27 cellular contexts compared by ENCODE assay signal in the genomic region with DNA sequence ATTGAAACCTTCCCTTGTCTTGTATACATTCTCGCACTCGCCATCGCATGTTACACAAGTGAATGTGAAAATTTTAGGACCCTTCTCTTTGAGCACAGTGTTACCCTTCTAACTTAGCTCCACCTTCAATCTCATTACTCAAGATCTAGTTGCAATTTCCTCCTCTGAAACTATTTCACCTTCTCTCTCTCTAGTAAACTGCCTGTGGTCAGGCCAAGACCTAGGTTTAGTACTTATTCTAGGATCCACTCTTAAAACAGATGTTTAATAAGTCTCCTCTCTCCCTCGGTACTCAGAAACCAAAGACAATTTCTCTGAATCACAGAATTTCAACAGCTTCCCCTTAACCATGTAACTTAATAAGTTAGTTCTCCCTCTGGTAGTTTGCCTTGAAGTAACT.
A peak's percentile ranks its signal among the peaks of the same experiment; 100 is the strongest.
DNase-seq lines count a peak whose midpoint lies in the region; ATAC-seq and TF ChIP-seq lines count a peak whose summit lies in the region.
"Had no signal": no experiment of that assay in that cellular context is flagged by ENCODE, and none has a peak within 500 bp of the region (broad histone marks: within the 10 kb centered on the region; RNA-seq: fewer than 3 reads in every experiment).

No MANE protein-coding gene starts in this region.

- CTCF ChIA-PET in activated CD4-positive, alpha-beta T cell treated with anti-CD3 and anti-CD28 coated beads for 36 hours (lab: Charles Lee): interaction anchor here (1.2 to 1.4 kb wide), 2 partner anchors 8 to 34 kb away, joined by 3 to 4 read pairs; no protein-coding TSS in a partner anchor
- CTCF ChIA-PET in activated CD8-positive, alpha-beta T cell treated with anti-CD3 and anti-CD28 coated beads, Interleukin-2, amount 10 ng/mL, durations not matched to agents 7 days and 5 days (lab: Charles Lee): interaction anchor here (1.2 to 2.6 kb wide), 3 partner anchors 9 to 14 kb away, joined by 4 to 8 read pairs (median 5); no protein-coding TSS in a partner anchor

- peaks cover 7% of the 10 kb centered on the region for H3K36me3 Mint-ChIP-seq in activated CD4-positive, alpha-beta T cell treated with anti-CD3 and anti-CD28 coated beads for 36 hours (ENCODE audit: low read depth)
- H3K36me3 Mint-ChIP-seq in activated CD8-positive, alpha-beta T cell treated with anti-CD3 and anti-CD28 coated beads, Interleukin-2, amount 10 ng/mL, durations not matched to agents 7 days and 5 days (ENCODE audit: low read depth): peaks cover 14% of the 10 kb centered on the region
- no peaks in the 10 kb centered on the region for H3K36me3 Mint-ChIP-seq in immature natural killer cell

- H3K27me3 ChIP-seq in brain microvascular endothelial cell (replicated peaks): no peaks in the 10 kb centered on the region
- H3K27me3 ChIP-seq: ovary, thyroid gland, vagina had no signal

- no peak for DNase-seq in activated CD4-positive, alpha-beta T cell treated with anti-CD3 and anti-CD28 coated beads for 36 hours
- no peak for DNase-seq in activated CD4-positive, alpha-beta T cell treated with anti-CD3 and anti-CD28 coated beads for 48 hours
- peak; percentile 47 for DNase-seq in GF-D8 (lab: John Stamatoyannopoulos, UW)
- DNase-seq in activated CD8-positive, alpha-beta T cell treated with anti-CD3 and anti-CD28 coated beads, Interleukin-2, amount 10 ng/mL, durations not matched to agents 7 days and 5 days: no peak
- DNase-seq in immature natural killer cell: no peak
- DNase-seq in left lobe of liver (ENCODE audit: low spot score): no peak
- no peak for DNase-seq in brain microvascular endothelial cell
- DNase-seq in GM13977 (ENCODE audit: low spot score): no peak
- DNase-seq: AML-193; effector CD8-positive, alpha-beta T cell; H9; lower lobe of right lung; mucosa of descending colon; NCI-H146; NCI-H2107; NCI-H446; NCI-H774; nephron progenitor cell; ovary; stomach; thyroid gland had no signal

- peak; percentile 16 for ATAC-seq in activated CD4-positive, alpha-beta T cell treated with anti-CD3 and anti-CD28 coated beads for 36 hours
- no peak for ATAC-seq in activated CD8-positive, alpha-beta T cell treated with anti-CD3 and anti-CD28 coated beads, Interleukin-2, amount 10 ng/mL, durations not matched to agents 7 days and 5 days
- ATAC-seq in left lobe of liver: no peak
- ATAC-seq: activated CD4-positive, CD25-positive, alpha-beta regulatory T cell treated with anti-CD3 and anti-CD28 coated beads, Interleukin-2, amount 50 U/mL, for 24 hours; lower lobe of right lung; mucosa of descending colon had no signal

- TF ChIP-seq CTCF in brain microvascular endothelial cell (IDR thresholded peaks at IDR 0.05; ENCODE audit: low read depth, low read length, missing control alignments) (no peak), GM13977 (IDR thresholded peaks at IDR 0.05; ENCODE audit: extremely low read depth, insufficient read depth, missing control alignments) (no peak)

- no peaks in the 10 kb centered on the region for H3K27me3 Mint-ChIP-seq in activated CD4-positive, alpha-beta T cell treated with anti-CD3 and anti-CD28 coated beads for 36 hours
- no peaks in the 10 kb centered on the region for H3K27me3 Mint-ChIP-seq in activated CD8-positive, alpha-beta T cell treated with anti-CD3 and anti-CD28 coated beads, Interleukin-2, amount 10 ng/mL, durations not matched to agents 7 days and 5 days (ENCODE audit: low read depth)
- H3K27me3 Mint-ChIP-seq in immature natural killer cell (ENCODE audit: low read depth in 3 of 3): peaks cover 0 to 2% (median 1%) of the 10 kb centered on the region in 3 donors

- no peak overlapping the region for H3K27ac ChIP-seq in brain microvascular endothelial cell
- H3K27ac ChIP-seq: breast epithelium, epithelial cell of prostate, lower lobe of right lung, ovary, SK-N-MC, stomach, thyroid gland, vagina had no signal

- H3K4me3 ChIP-seq in brain microvascular endothelial cell (ENCODE audit: low read depth, low read length): no peak overlapping the region
- H3K4me3 ChIP-seq: breast epithelium, lower lobe of right lung, mucosa of descending colon, ovary, SK-N-MC, stomach, thyroid gland, vagina had no signal

- peak overlapping the region; percentile 55 for H3K27ac Mint-ChIP-seq in activated CD4-positive, alpha-beta T cell treated with anti-CD3 and anti-CD28 coated beads for 36 hours
- H3K27ac Mint-ChIP-seq in activated CD8-positive, alpha-beta T cell treated with anti-CD3 and anti-CD28 coated beads, Interleukin-2, amount 10 ng/mL, durations not matched to agents 7 days and 5 days: peak overlapping the region; percentile 28
- peak overlapping the region; percentile 1 to 62 (median 38) for H3K27ac Mint-ChIP-seq in immature natural killer cell
- H3K27ac Mint-ChIP-seq: H9; nephron progenitor cell; T-helper 1 cell treated with Interleukin-12 subunit alpha and Interleukin-12 subunit beta and Interleukin-4 antibody, amounts not matched to agents 30 μg/mL and 1 μg/mL, for 36 hours had no signal

- intact Hi-C loops in activated CD4-positive, alpha-beta T cell treated with anti-CD3 and anti-CD28 coated beads for 36 hours (cut with DNase I, micrococcal nuclease): no loop called here

- POLR2A ChIA-PET in activated CD4-positive, alpha-beta T cell treated with anti-CD3 and anti-CD28 coated beads for 36 hours (lab: Charles Lee): no interaction called here
- POLR2A ChIA-PET in activated CD8-positive, alpha-beta T cell treated with anti-CD3 and anti-CD28 coated beads, Interleukin-2, amount 10 ng/mL, durations not matched to agents 7 days and 5 days (lab: Charles Lee): no interaction called here

- in situ Hi-C loops in brain microvascular endothelial cell (cut with HindIII; ENCODE audit: low pct_ligation_motif_present, low sequenced_read_pairs): loop anchor here (25.0 kb wide), 1 partner anchor 156 kb away; a partner anchor contains a TSS
- in situ Hi-C loops in GM13977 (cut with MboI; ENCODE audit: low pct_unique_long_range_greater_than_20kb, low sequenced_read_pairs, unreplicated experiment): no loop called here

- H3K4me1 Mint-ChIP-seq in activated CD4-positive, alpha-beta T cell treated with anti-CD3 and anti-CD28 coated beads for 36 hours: peaks cover 67% of the 10 kb centered on the region
- H3K4me1 Mint-ChIP-seq in activated CD8-positive, alpha-beta T cell treated with anti-CD3 and anti-CD28 coated beads, Interleukin-2, amount 10 ng/mL, durations not matched to agents 7 days and 5 days (ENCODE audit: low read depth): peaks cover 55% of the 10 kb centered on the region
- H3K4me1 Mint-ChIP-seq in immature natural killer cell: peaks cover 51 to 66% of the 10 kb centered on the region in 2 donors
- H3K4me1 Mint-ChIP-seq: nephron progenitor cell had no signal

- H3K4me3 Mint-ChIP-seq in activated CD4-positive, alpha-beta T cell treated with anti-CD3 and anti-CD28 coated beads for 36 hours: no peak overlapping the region
- no peak overlapping the region for H3K4me3 Mint-ChIP-seq in activated CD8-positive, alpha-beta T cell treated with anti-CD3 and anti-CD28 coated beads, Interleukin-2, amount 10 ng/mL, durations not matched to agents 7 days and 5 days
- H3K4me3 Mint-ChIP-seq in immature natural killer cell: peak overlapping the region in 1 of 5 donors; percentile 9
- H3K4me3 Mint-ChIP-seq: H9; nephron progenitor cell; T-helper 1 cell treated with Interleukin-12 subunit alpha and Interleukin-12 subunit beta and Interleukin-4 antibody, amounts not matched to agents 30 μg/mL and 1 μg/mL, for 36 hours had no signal

- H3K36me3 ChIP-seq in brain microvascular endothelial cell (replicated peaks): no peaks in the 10 kb centered on the region
- H3K36me3 ChIP-seq: breast epithelium, lower lobe of right lung, ovary, stomach, thyroid gland, vagina had no signal

- H3K9me3 Mint-ChIP-seq in activated CD4-positive, alpha-beta T cell treated with anti-CD3 and anti-CD28 coated beads for 36 hours (ENCODE audit: low read depth): no peaks in the 10 kb centered on the region
- no peaks in the 10 kb centered on the region for H3K9me3 Mint-ChIP-seq in activated CD8-positive, alpha-beta T cell treated with anti-CD3 and anti-CD28 coated beads, Interleukin-2, amount 10 ng/mL, durations not matched to agents 7 days and 5 days (ENCODE audit: insufficient read depth)
- H3K9me3 Mint-ChIP-seq in immature natural killer cell: no peaks in the 10 kb centered on the region
- H3K9me3 Mint-ChIP-seq: T-helper 1 cell treated with Interleukin-12 subunit alpha and Interleukin-12 subunit beta and Interleukin-4 antibody, amounts not matched to agents 30 μg/mL and 1 μg/mL, for 36 hours had no signal
